Comparison of ENCODE assay signal across 1 cellular context in genomic region chr17:17727111-17727659, GRCh38.
TF ChIP-seq lines count a peak whose summit lies in the region.

No MANE protein-coding gene starts in this region.

TF ChIP-seq in endothelial cell of umbilical vein, 7 proteins besides CTCF, POLR2A, EP300 and RAD21:
- no peak for TF ChIP-seq JUN (IDR thresholded peaks at IDR 0.05; ENCODE audit: borderline replicate concordance, insufficient read depth, insufficient read length, low read depth)
- no peak for TF ChIP-seq EZH2 (IDR thresholded peaks at IDR 0.05; ENCODE audit: borderline replicate concordance, low read depth, low read length, severe bottlenecking)
- no peak for TF ChIP-seq POLR2AphosphoS5 (IDR thresholded peaks at IDR 0.05; ENCODE audit: insufficient read depth, low read depth, low read length)
- no peak for TF ChIP-seq MYC (IDR thresholded peaks at IDR 0.05; ENCODE audit: low read depth, low read length)
- TF ChIP-seq FOS (IDR thresholded peaks at IDR 0.05; ENCODE audit: borderline replicate concordance, insufficient read depth, low read length) = no peak
- TF ChIP-seq MAX (IDR thresholded peaks at IDR 0.05; ENCODE audit: insufficient read depth, insufficient read length) = no peak
- no peak for TF ChIP-seq GATA2 (IDR thresholded peaks at IDR 0.05; ENCODE audit: insufficient read depth, insufficient read length, low read depth, low read length)
TF ChIP-seq in endothelial cell of umbilical vein: peak in this region for 0.
